ENCODE assay signal across 8 cellular contexts in the genomic region with DNA sequence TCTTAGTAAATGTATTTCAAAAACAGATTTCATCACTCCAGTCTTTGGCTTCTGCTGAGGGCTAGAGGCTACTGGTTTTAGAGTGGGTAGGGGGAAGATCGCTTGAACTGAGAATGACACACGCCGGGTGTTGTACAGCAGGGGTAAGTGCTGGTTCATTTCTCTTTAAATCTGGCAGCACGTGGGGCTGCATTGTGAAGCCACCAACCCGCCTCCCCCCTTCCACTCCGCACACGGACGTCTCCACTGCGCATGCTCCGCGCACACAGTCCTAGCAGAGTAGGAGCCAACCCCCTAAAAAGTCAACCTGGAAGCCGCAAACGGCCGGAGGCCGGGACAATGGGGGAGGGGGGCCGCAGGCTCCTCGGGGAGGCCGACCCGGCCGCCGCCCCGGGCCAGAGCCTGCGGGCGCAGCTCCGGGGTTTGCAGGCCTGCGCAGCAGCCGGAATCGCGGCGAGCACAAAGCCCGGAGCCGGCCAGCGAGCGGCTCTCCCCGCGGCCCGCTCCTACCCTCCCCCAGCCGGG. TPM values are rescaled to one million over a fixed set of nuclear protein-coding genes. Genes with fewer than 3 reads are reported as not detected.
DNase-seq lines count a peak whose midpoint lies in the region; ATAC-seq, FAIRE-seq and TF ChIP-seq lines count a peak whose summit lies in the region.

No MANE protein-coding gene starts in this region.

- H3K27me3 ChIP-seq in ACC112 (ENCODE audit: insufficient read depth, low read length): no peaks in the 10 kb centered on the region
- H3K27me3 ChIP-seq in small intestine (ENCODE audit: control insufficient read depth in 2 of 2, insufficient read depth in 2 of 2, low read length in 2 of 2): no peaks in the 10 kb centered on the region

- FAIRE-seq in small intestine (lab: Jason Lieb, UNC): no peak

- no peak overlapping the region for H2AFZ ChIP-seq in ACC112 (ENCODE audit: low read length, unreplicated experiment)

- H3K27ac Mint-ChIP-seq in activated B cell treated with CpG ODN at 0.5 μM for 24 hours: peak overlapping the region; percentile 92

- peaks cover 44% of the 10 kb centered on the region for H3K4me1 Mint-ChIP-seq in activated B cell treated with CpG ODN at 0.5 μM for 24 hours

- no peaks in the 10 kb centered on the region for H3K27me3 Mint-ChIP-seq in activated B cell treated with CpG ODN at 0.5 μM for 24 hours

- H3K27ac ChIP-seq in ACC112 (ENCODE audit: low read depth, low read length): peak overlapping the region; percentile 81
- peak overlapping the region; percentile 96 for H3K27ac ChIP-seq in small intestine (ENCODE audit: low read depth in 1 of 2, low read length in 1 of 2)

- CTCF ChIA-PET in activated B cell treated with CpG ODN at 0.5 μM for 24 hours (lab: Charles Lee): interaction anchor here (0.6 kb wide), 1 partner anchor 17 kb away, joined by 6 read pairs; no protein-coding TSS in a partner anchor

- H3K9me3 Mint-ChIP-seq in activated B cell treated with CpG ODN at 0.5 μM for 24 hours: no peaks in the 10 kb centered on the region

- WGBS in small intestine, 3 donors: 0% methylated on average over 23 to 38 of the region's 38 CpGs

- peak overlapping the region; percentile 93 for H3K4me3 Mint-ChIP-seq in activated B cell treated with CpG ODN at 0.5 μM for 24 hours

- peaks cover 16% of the 10 kb centered on the region for H3K4me1 ChIP-seq in ACC112 (ENCODE audit: control insufficient read depth, insufficient read depth, low read length, unreplicated experiment)
- peaks cover 3% of the 10 kb centered on the region in 2 donors for H3K4me1 ChIP-seq in small intestine (ENCODE audit: control insufficient read depth in 2 of 2, insufficient read depth in 1 of 2, low read depth in 1 of 2, low read length in 1 of 2)

- H3K36me3 Mint-ChIP-seq in activated B cell treated with CpG ODN at 0.5 μM for 24 hours (ENCODE audit: low read depth): peaks cover 21% of the 10 kb centered on the region

- TF ChIP-seq CTCF in activated B cell treated with CpG ODN at 0.5 μM for 24 hours (IDR thresholded peaks at IDR 0.05) (no peak), cardiac fibroblast (IDR thresholded peaks at IDR 0.05; ENCODE audit: low read depth, low read length) (no peak)

- no peaks in the 10 kb centered on the region for H3K9me3 ChIP-seq in small intestine (ENCODE audit: control insufficient read depth, low read depth)

- intact Hi-C loops in activated B cell treated with CpG ODN at 0.5 μM for 24 hours (cut with micrococcal nuclease): loop anchor here (1.0 to 10.0 kb wide), 6 partner anchors 31 to 1653 kb away; a partner anchor contains a TSS

- H3K36me3 ChIP-seq in ACC112 (ENCODE audit: insufficient read depth, low read length): no peaks in the 10 kb centered on the region
- no peaks in the 10 kb centered on the region for H3K36me3 ChIP-seq in small intestine (ENCODE audit: control insufficient read depth in 2 of 2, insufficient read depth in 2 of 2, low read length in 2 of 2)

- POLR2A ChIA-PET in activated B cell treated with CpG ODN at 0.5 μM for 24 hours (lab: Charles Lee): interaction anchor here (0.6 to 3.8 kb wide), 7 partner anchors 10 to 887 kb away, joined by 3 to 40 read pairs (median 4); a partner anchor contains a TSS

- H3K4me3 ChIP-seq in ACC112 (ENCODE audit: low read depth, low read length) (peak overlapping the region; percentile 93), cardiac fibroblast (replicated peaks in 1 of 2; ENCODE audit: low read depth in 2 of 2, low read length in 2 of 2) (peak overlapping the region; percentile 68 to 82), small intestine (ENCODE audit: low read depth in 1 of 2, low read length in 2 of 2) (peak overlapping the region; percentile 84 to 100)

- H3K79me2 ChIP-seq in ACC112 (ENCODE audit: control insufficient read depth, insufficient read depth, low read length, unreplicated experiment): peaks cover 58% of the 10 kb centered on the region

- ATAC-seq in GM18873 (IDR thresholded peaks at IDR 0.05; ENCODE audit: low FRiP score, unreplicated experiment) (peak; percentile 32), HG03159 (IDR thresholded peaks at IDR 0.05; ENCODE audit: unreplicated experiment) (peak; percentile 40), activated B cell treated with CpG ODN at 0.5 μM for 24 hours (ENCODE audit: low read depth) (peak; percentile 64)

- DNase-seq in NCI-H2227 treated with DMSO at 0.1 percent for 48 hours (lab: John Stamatoyannopoulos, UW): peak; percentile 76
- DNase-seq in activated B cell treated with CpG ODN at 0.5 μM for 24 hours: peak; percentile 82
- peak; percentile 94 for DNase-seq in cardiac fibroblast (ENCODE audit: low read depth in 2 of 2)
- DNase-seq in iPS-NIHi7 (ENCODE audit: extremely low spot score): peak; percentile 88
- peak; percentile 90 for DNase-seq in small intestine

RNA-seq across cellular contexts. Expression of a gene that starts 1.3 kb away (rescaled TPM):
- total RNA-seq in activated B cell treated with CpG ODN at 0.5 μM for 24 hours: 66.5 and 66.6 TPM in 2 replicates
- polyA plus RNA-seq in small intestine: 10 to 100 TPM; 15.7 to 41.3 (median 21.5) TPM

Comparison
In these comparisons a context has a peak if more than half of its experiments do, and no peak if none do; other contexts are left out.
1. Peak in every context shown above with its lines: DNase-seq, ATAC-seq, H3K4me3 ChIP-seq and H3K27ac ChIP-seq.